8 cellular contexts compared by ENCODE assay signal in the genomic region with DNA sequence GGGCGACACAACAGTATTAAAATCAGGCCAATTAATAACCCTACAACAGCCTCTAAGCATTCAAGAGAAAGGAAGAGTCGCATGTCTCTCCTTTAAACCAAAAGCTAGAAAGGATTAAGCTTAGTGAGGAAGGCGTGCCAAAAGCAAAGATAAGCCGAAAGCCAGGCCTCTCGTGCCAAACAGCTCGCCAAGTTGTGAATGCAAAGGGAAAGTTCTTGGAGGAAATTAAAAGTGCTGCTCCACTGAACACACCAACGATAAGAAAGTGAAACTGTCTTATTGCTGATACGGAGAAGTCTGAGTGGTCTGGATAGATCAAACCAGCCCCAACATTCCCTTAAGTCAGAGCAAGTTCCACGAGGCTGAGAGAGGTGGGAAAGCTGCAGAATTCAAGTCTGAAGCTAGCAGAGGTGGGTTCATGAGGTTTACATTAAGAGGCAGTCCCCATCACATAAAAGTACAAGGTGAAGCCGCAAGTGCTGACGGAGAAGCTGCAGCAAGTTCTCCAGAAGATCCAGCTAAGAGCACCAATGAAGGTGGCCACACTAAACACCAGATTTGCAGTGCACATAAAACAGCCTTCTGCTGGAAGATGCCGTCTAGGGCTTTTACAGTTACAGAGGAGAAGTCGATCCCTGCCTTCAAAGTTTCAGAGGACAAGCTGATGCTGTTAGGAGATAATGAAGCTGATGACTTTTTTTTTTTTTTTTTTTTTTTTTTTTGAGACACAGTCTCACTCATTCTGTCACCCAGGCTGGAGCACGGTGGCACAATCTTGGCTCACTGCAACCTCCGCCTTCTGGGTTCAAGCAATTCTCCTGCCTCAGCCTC.
DNase-seq lines count a peak whose midpoint lies in the region; ATAC-seq and TF ChIP-seq lines count a peak whose summit lies in the region.

No MANE protein-coding gene starts in this region.

- H3K36me3 ChIP-seq in left ventricle myocardium inferior = peaks cover 9% of the 10 kb centered on the region

- peak overlapping the region; percentile 86; the same call in 1 of the 2 replicates for H3K27ac Mint-ChIP-seq in WTC11
- H3K27ac Mint-ChIP-seq in stimulated activated naive CD8-positive, alpha-beta T cell treated with anti-CD3 and anti-CD28 coated beads, Interleukin-15, amount 100 ng/mL, for 72 hours = peak overlapping the region; percentile 98 to 99

- intact Hi-C loops in left ventricle myocardium inferior (cut with micrococcal nuclease) = no loop called here

- DNase-seq in WTC11 (ENCODE audit: low spot score) (no peak), left ventricle myocardium inferior (peak; percentile 53), AML-193 (lab: John Stamatoyannopoulos, UW) (no peak), NCI-H146 (lab: John Stamatoyannopoulos, UW) (no peak)
- DNase-seq in stimulated activated naive CD8-positive, alpha-beta T cell treated with anti-CD3 and anti-CD28 coated beads, Interleukin-15, amount 100 ng/mL, for 72 hours = peak; percentile 35

- no peak for TF ChIP-seq CTCF in WTC11 (IDR thresholded peaks at IDR 0.05)
- TF ChIP-seq CTCF in left ventricle myocardium inferior (IDR thresholded peaks at IDR 0.05; ENCODE audit: borderline replicate concordance) = no peak

- H3K4me1 Mint-ChIP-seq in WTC11 = peaks cover 19% of the 10 kb centered on the region
- peaks cover 69% of the 10 kb centered on the region for H3K4me1 Mint-ChIP-seq in stimulated activated naive CD8-positive, alpha-beta T cell treated with anti-CD3 and anti-CD28 coated beads, Interleukin-15, amount 100 ng/mL, for 72 hours

- no peaks in the 10 kb centered on the region for H3K27me3 Mint-ChIP-seq in WTC11 (ENCODE audit: low read depth)
- H3K27me3 Mint-ChIP-seq in stimulated activated naive CD8-positive, alpha-beta T cell treated with anti-CD3 and anti-CD28 coated beads, Interleukin-15, amount 100 ng/mL, for 72 hours = no peaks in the 10 kb centered on the region

- H3K27ac ChIP-seq in left ventricle myocardium inferior (replicated peaks) = peak overlapping the region; percentile 31

- H3K27me3 ChIP-seq in left ventricle myocardium inferior (ENCODE audit: low read depth) = no peaks in the 10 kb centered on the region

- H3K4me3 Mint-ChIP-seq in WTC11 = no peak overlapping the region
- H3K4me3 Mint-ChIP-seq in stimulated activated naive CD8-positive, alpha-beta T cell treated with anti-CD3 and anti-CD28 coated beads, Interleukin-15, amount 100 ng/mL, for 72 hours = peak overlapping the region; percentile 91

- CTCF ChIA-PET in WTC11 (lab: Charles Lee) = no interaction called here

- H3K36me3 Mint-ChIP-seq in WTC11 = peaks cover 14% of the 10 kb centered on the region

- H3K4me1 ChIP-seq in left ventricle myocardium inferior = peaks cover 28% of the 10 kb centered on the region

- POLR2A ChIA-PET in WTC11 (lab: Charles Lee) = interaction anchor here (0.5 kb wide), 1 partner anchor 27 kb away, joined by 7 read pairs; no protein-coding TSS in a partner anchor

- ATAC-seq in GM21619 (IDR thresholded peaks at IDR 0.05; ENCODE audit: unreplicated experiment) (peak; percentile 64), WTC11 (no peak), GM21423 (IDR thresholded peaks at IDR 0.05; ENCODE audit: unreplicated experiment) (no peak), HG02798 (IDR thresholded peaks at IDR 0.05; ENCODE audit: poor library complexity, unreplicated experiment) (no peak)
- ATAC-seq in stimulated activated naive CD8-positive, alpha-beta T cell treated with anti-CD3 and anti-CD28 coated beads, Interleukin-15, amount 100 ng/mL, for 72 hours = peak; percentile 68

- H3K9me3 ChIP-seq in left ventricle myocardium inferior (replicated peaks) = no peaks in the 10 kb centered on the region

- H3K4me3 ChIP-seq in left ventricle myocardium inferior = peak overlapping the region; percentile 56

- H3K9me3 Mint-ChIP-seq in WTC11 = peaks cover 8% of the 10 kb centered on the region
- H3K9me3 Mint-ChIP-seq in stimulated activated naive CD8-positive, alpha-beta T cell treated with anti-CD3 and anti-CD28 coated beads, Interleukin-15, amount 100 ng/mL, for 72 hours = no peaks in the 10 kb centered on the region

TF ChIP-seq in WTC11, 78 proteins besides CTCF, POLR2A, EP300 and RAD21:
- TF ChIP-seq ZNF416 (CRISPR knock-in tag; IDR thresholded peaks at IDR 0.05) (no peak), GRHL2 (CRISPR knock-in tag; IDR thresholded peaks at IDR 0.05; ENCODE audit: insufficient replicate concordance, severe bottlenecking) (no peak), ETV6 (CRISPR knock-in tag; IDR thresholded peaks at IDR 0.05) (no peak), MXD4 (CRISPR knock-in tag; IDR thresholded peaks at IDR 0.05; ENCODE audit: borderline replicate concordance) (no peak), KAT7 (CRISPR knock-in tag; IDR thresholded peaks at IDR 0.05; ENCODE audit: borderline replicate concordance) (no peak)
- TF ChIP-seq, protein P1, sequence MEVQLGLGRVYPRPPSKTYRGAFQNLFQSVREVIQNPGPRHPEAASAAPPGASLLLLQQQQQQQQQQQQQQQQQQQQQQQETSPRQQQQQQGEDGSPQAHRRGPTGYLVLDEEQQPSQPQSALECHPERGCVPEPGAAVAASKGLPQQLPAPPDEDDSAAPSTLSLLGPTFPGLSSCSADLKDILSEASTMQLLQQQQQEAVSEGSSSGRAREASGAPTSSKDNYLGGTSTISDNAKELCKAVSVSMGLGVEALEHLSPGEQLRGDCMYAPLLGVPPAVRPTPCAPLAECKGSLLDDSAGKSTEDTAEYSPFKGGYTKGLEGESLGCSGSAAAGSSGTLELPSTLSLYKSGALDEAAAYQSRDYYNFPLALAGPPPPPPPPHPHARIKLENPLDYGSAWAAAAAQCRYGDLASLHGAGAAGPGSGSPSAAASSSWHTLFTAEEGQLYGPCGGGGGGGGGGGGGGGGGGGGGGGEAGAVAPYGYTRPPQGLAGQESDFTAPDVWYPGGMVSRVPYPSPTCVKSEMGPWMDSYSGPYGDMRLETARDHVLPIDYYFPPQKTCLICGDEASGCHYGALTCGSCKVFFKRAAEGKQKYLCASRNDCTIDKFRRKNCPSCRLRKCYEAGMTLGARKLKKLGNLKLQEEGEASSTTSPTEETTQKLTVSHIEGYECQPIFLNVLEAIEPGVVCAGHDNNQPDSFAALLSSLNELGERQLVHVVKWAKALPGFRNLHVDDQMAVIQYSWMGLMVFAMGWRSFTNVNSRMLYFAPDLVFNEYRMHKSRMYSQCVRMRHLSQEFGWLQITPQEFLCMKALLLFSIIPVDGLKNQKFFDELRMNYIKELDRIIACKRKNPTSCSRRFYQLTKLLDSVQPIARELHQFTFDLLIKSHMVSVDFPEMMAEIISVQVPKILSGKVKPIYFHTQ (CRISPR knock-in tag; IDR thresholded peaks at IDR 0.05) = no peak

Comparison
In these comparisons a context has a peak if more than half of its experiments do, and no peak if none do; other contexts are left out.
1. ATAC-seq: peak in GM21619 (single experiment) and stimulated activated naive CD8-positive, alpha-beta T cell treated with anti-CD3 and anti-CD28 coated beads, Interleukin-15, amount 100 ng/mL, for 72 hours (single experiment); none in WTC11 (single experiment), GM21423 (single experiment) and HG02798 (single experiment).
2. DNase-seq: peak in left ventricle myocardium inferior (single experiment) and stimulated activated naive CD8-positive, alpha-beta T cell treated with anti-CD3 and anti-CD28 coated beads, Interleukin-15, amount 100 ng/mL, for 72 hours (2 of 2); none in WTC11 (single experiment), AML-193 (0 of 2) and NCI-H146 (single experiment).